ENCODE assay signal across 8 cellular contexts in the genomic region with DNA sequence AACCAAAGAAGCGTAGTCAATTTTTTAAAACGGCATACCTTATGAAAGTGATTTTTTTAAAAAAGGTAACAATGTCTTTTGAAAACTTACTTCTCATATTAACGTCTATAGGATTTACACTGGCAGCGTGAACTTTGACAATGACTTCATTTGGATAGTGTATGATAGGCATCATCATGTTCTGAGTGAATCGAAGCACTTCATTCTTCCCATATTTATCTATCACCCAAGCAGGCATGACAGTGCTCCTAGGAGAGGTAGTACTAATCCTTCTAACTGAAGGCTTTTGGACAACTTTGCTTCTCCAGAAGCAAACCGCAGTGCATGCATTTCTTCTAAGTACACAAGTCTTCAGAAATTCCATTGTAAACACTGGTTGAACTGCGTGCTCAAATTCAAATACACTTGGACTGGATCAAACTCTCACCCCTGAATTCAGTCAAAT. TPM values are rescaled to one million over a fixed set of nuclear protein-coding genes. Genes with fewer than 3 reads are reported as not detected.
DNase-seq lines count a peak whose midpoint lies in the region; ATAC-seq and TF ChIP-seq lines count a peak whose summit lies in the region.

No MANE protein-coding gene starts in this region.

- H3K4me3 ChIP-seq in DND-41 (ENCODE audit: low read depth in 1 of 2, low read length in 2 of 2) (peak overlapping the region; percentile 57 to 68), OCI-LY7 (ENCODE audit: low read depth, low read length, poor library complexity, severe bottlenecking) (peak overlapping the region; percentile 83)

- no peaks in the 10 kb centered on the region for H3K9me2 ChIP-seq in OCI-LY7 (ENCODE audit: insufficient read depth, low read length)

- intact Hi-C loops in OCI-LY7 (cut with micrococcal nuclease; ENCODE audit: unreplicated experiment) = loop anchor here (1.0 to 5.0 kb wide), 6 partner anchors 9 to 489 kb away; a partner anchor contains a TSS

- DNase-seq in DND-41 = peak; percentile 11
- no peak for DNase-seq in OCI-LY7 (ENCODE audit: low spot score)
- no peak for DNase-seq in endothelial cell (ENCODE audit: low spot score)
- no peak for DNase-seq in neural crest cell (ENCODE audit: low read depth, low spot score)
- DNase-seq in amniotic stem cell (lab: John Stamatoyannopoulos, UW) = no peak
- no peak for DNase-seq in GM13977 (ENCODE audit: low spot score)
- no peak for DNase-seq in mucosa of gallbladder (ENCODE audit: low spot score)

- H3K9me3 Mint-ChIP-seq in endothelial cell (ENCODE audit: unreplicated experiment) (no peaks in the 10 kb centered on the region), neural crest cell (no peaks in the 10 kb centered on the region)

- H3K36me3 Mint-ChIP-seq in endothelial cell (ENCODE audit: low read depth, unreplicated experiment) = no peaks in the 10 kb centered on the region
- H3K36me3 Mint-ChIP-seq in neural crest cell (ENCODE audit: low read depth) = no peaks in the 10 kb centered on the region

- H4K20me1 ChIP-seq in DND-41 (ENCODE audit: insufficient read depth, low read length) = peaks cover 5% of the 10 kb centered on the region; the same call in 1 of the 2 replicates
- H4K20me1 ChIP-seq in OCI-LY7 (ENCODE audit: insufficient read depth, low read length) = no peaks in the 10 kb centered on the region

- peak overlapping the region; percentile 65 for H3K9ac ChIP-seq in DND-41 (ENCODE audit: low read depth, low read length)

- ATAC-seq in DND-41 (ENCODE audit: insufficient read depth, low read depth) (peak; percentile 15), GM21723 (IDR thresholded peaks at IDR 0.05; ENCODE audit: unreplicated experiment) (peak; percentile 6)

- CTCF ChIA-PET in OCI-LY7 (lab: Charles Lee; ENCODE audit: unreplicated experiment) = no interaction called here

- H3K4me3 Mint-ChIP-seq in endothelial cell (ENCODE audit: unreplicated experiment) = peak overlapping the region; percentile 97
- H3K4me3 Mint-ChIP-seq in neural crest cell = peak overlapping the region; percentile 97

- H3K4me1 ChIP-seq in DND-41 (ENCODE audit: insufficient read depth, low read length) = peaks cover 35% of the 10 kb centered on the region
- peaks cover 48% of the 10 kb centered on the region for H3K4me1 ChIP-seq in OCI-LY7 (ENCODE audit: insufficient read depth, low read length, poor library complexity, severe bottlenecking)

- POLR2A ChIA-PET in OCI-LY7 (lab: Charles Lee) = interaction anchor here (0.8 to 18.3 kb wide), 14 partner anchors 10 to 117 kb away, joined by 3 to 295 read pairs (median 7); no protein-coding TSS in a partner anchor

- H3K27ac Mint-ChIP-seq in endothelial cell (ENCODE audit: unreplicated experiment) (peak overlapping the region; percentile 2), neural crest cell (ENCODE audit: unreplicated experiment) (peak overlapping the region; percentile 95)

- peak overlapping the region; percentile 96 for H3K4me2 ChIP-seq in DND-41 (ENCODE audit: insufficient read depth, low read length)
- peak overlapping the region; percentile 91 for H3K4me2 ChIP-seq in OCI-LY7 (ENCODE audit: low read length)

- TF ChIP-seq CTCF in DND-41 (IDR thresholded peaks at IDR 0.05; ENCODE audit: borderline replicate concordance, extremely low read depth, low read length, poor library complexity, severe bottlenecking) (no peak), OCI-LY7 (conservative IDR thresholded peaks at IDR 0.05; ENCODE audit: low read length) (no peak), endothelial cell (IDR thresholded peaks at IDR 0.05; ENCODE audit: unreplicated experiment) (no peak), neural crest cell (conservative IDR thresholded peaks at IDR 0.05) (no peak), GM13977 (IDR thresholded peaks at IDR 0.05; ENCODE audit: extremely low read depth, insufficient read depth, missing control alignments) (no peak)

- H3K27me3 Mint-ChIP-seq in endothelial cell (ENCODE audit: unreplicated experiment) (no peaks in the 10 kb centered on the region), neural crest cell (ENCODE audit: low read depth) (no peaks in the 10 kb centered on the region)

- peaks cover 55% of the 10 kb centered on the region for H3K79me2 ChIP-seq in DND-41 (ENCODE audit: insufficient read depth, low read length)
- H3K79me2 ChIP-seq in OCI-LY7 (ENCODE audit: insufficient read depth, low read depth, low read length) = peaks cover 98% of the 10 kb centered on the region

- H3K4me1 Mint-ChIP-seq in endothelial cell (ENCODE audit: unreplicated experiment) (peaks cover 10% of the 10 kb centered on the region), neural crest cell (peaks cover 23% of the 10 kb centered on the region)

- H3K27me3 ChIP-seq in DND-41 (ENCODE audit: insufficient read depth, low read length, poor library complexity) = no peaks in the 10 kb centered on the region

- H3K9me3 ChIP-seq in DND-41 (ENCODE audit: insufficient read depth, low read length, severe bottlenecking) (no peaks in the 10 kb centered on the region), OCI-LY7 (ENCODE audit: low read length) (peaks cover 6% of the 10 kb centered on the region; the same call in 1 of the 2 replicates)

- H3K36me3 ChIP-seq in DND-41 (ENCODE audit: insufficient read depth, low read length) = no peaks in the 10 kb centered on the region
- H3K36me3 ChIP-seq in OCI-LY7 (ENCODE audit: insufficient read depth, low read length) = peaks cover 19% of the 10 kb centered on the region

- H2AFZ ChIP-seq in DND-41 (ENCODE audit: low read depth, low read length) (peak overlapping the region; percentile 91), OCI-LY7 (ENCODE audit: low read length) (no peak overlapping the region; the same call in 1 of the 2 replicates)

- peak overlapping the region; percentile 79 for H3K27ac ChIP-seq in DND-41 (ENCODE audit: low read length)
- peak overlapping the region; percentile 98 for H3K27ac ChIP-seq in OCI-LY7 (ENCODE audit: low read depth, low read length, poor library complexity, severe bottlenecking)

- BruUV-seq in OCI-LY7 (replicated peaks; lab: Mats Ljungman, UMichigan) = TSS peak; percentile 88

- in situ Hi-C loops in GM13977 (cut with MboI; ENCODE audit: low pct_unique_long_range_greater_than_20kb, low sequenced_read_pairs, unreplicated experiment) = no loop called here

RNA-seq across cellular contexts. Expression of a gene that starts 0.6 kb away (rescaled TPM):
- 25.2 TPM in 2 replicates for total RNA-seq in OCI-LY7 (2014; rRNA removed; shearing (Covaris generic))
- 51.4 and 58.1 TPM in 2 replicates for total RNA-seq in OCI-LY7 (2022)
- total RNA-seq in endothelial cell (ENCODE audit: unreplicated experiment) = 3.3 TPM
- 9.1 and 9.8 TPM in 2 replicates for total RNA-seq in neural crest cell
- total RNA-seq in mucosa of gallbladder = 5.8 TPM

RNA-seq across cellular contexts. Expression of a gene that starts 0.7 kb away (rescaled TPM):
- total RNA-seq in OCI-LY7 (2014; rRNA removed; shearing (Covaris generic)) = 63.9 and 65.7 TPM in 2 replicates
- total RNA-seq in OCI-LY7 (2022) (71.8 and 77.9 TPM in 2 replicates), endothelial cell (ENCODE audit: unreplicated experiment) (10.9 TPM), neural crest cell (18.4 and 19.9 TPM in 2 replicates), mucosa of gallbladder (12.2 TPM)
